In the genomic region with DNA sequence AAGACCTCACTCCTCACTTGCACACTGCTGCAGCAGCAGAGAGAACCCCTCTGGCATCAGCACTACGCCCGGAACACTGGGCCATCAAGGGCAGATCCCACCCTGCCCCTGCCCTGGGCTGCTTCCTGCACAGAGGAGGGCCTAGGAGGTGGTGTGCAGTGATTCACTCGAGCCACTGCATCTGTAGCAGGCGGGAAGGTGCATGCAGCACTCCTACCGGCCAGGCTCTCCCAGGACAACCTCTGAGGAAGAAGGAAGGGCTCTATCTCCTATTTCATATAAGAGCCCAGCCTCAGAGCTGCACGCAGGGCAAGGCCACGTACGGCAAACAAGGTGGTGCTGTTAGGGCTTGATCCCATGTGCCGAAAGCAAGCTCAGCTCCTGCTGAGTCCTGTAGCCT, we compare ENCODE assay signal across 20 cellular contexts. TPM values are rescaled to one million over a fixed set of nuclear protein-coding genes. Genes with fewer than 3 reads are reported as not detected.
DNase-seq lines count a peak whose midpoint lies in the region; ATAC-seq, FAIRE-seq and TF ChIP-seq lines count a peak whose summit lies in the region.
"Had no signal": no experiment of that assay in that cellular context is flagged by ENCODE, and none has a peak within 500 bp of the region (broad histone marks: within the 10 kb centered on the region; RNA-seq: fewer than 3 reads in every experiment).

No MANE protein-coding gene starts in this region.

- dilution Hi-C loops in keratinocyte (cut with MboI; ENCODE audit: extremely low pct_ligation_motif_present, low sequenced_read_pairs), result no loop called here

- H3K4me1 Mint-ChIP-seq in MCF 10A (ENCODE audit: insufficient read depth, unreplicated experiment), result no peaks in the 10 kb centered on the region
- H3K4me1 Mint-ChIP-seq in T-helper 17 cell, result peaks cover 2% of the 10 kb centered on the region

- no peaks in the 10 kb centered on the region for H3K9me1 ChIP-seq in keratinocyte (ENCODE audit: control insufficient read depth, extremely low read depth, insufficient read depth, low read length)

- peaks cover 0 to 13% of the 10 kb centered on the region in 2 donors for H3K4me1 ChIP-seq in breast epithelium
- peaks cover 37% of the 10 kb centered on the region for H3K4me1 ChIP-seq in keratinocyte (ENCODE audit: control insufficient read depth, extremely low read depth, insufficient read depth, low read length)
- peaks cover 21% of the 10 kb centered on the region for H3K4me1 ChIP-seq in testis

- H2AFZ ChIP-seq in keratinocyte (ENCODE audit: control insufficient read depth, low read length), result no peak overlapping the region
- H2AFZ ChIP-seq: PC-9 had no signal

- H3K27me3 Mint-ChIP-seq in MCF 10A (ENCODE audit: insufficient read depth, unreplicated experiment), result no peaks in the 10 kb centered on the region
- H3K27me3 Mint-ChIP-seq in T-helper 17 cell, result no peaks in the 10 kb centered on the region

- H3K36me3 ChIP-seq in breast epithelium (peaks cover 5% of the 10 kb centered on the region), keratinocyte (ENCODE audit: control insufficient read depth in 2 of 2, extremely low read depth in 1 of 2, insufficient read depth in 2 of 2, low read length in 2 of 2) (peaks cover 39 to 48% of the 10 kb centered on the region in 2 experiments), testis (ENCODE audit: low read depth, missing control alignments) (no peaks in the 10 kb centered on the region)

- no peak for FAIRE-seq in keratinocyte (lab: Jason Lieb, UNC)
- FAIRE-seq: H54 had no signal

- no peaks in the 10 kb centered on the region for H3K9me3 Mint-ChIP-seq in MCF 10A (ENCODE audit: unreplicated experiment)

- CTCF ChIA-PET in MCF 10A (lab: Yijun Ruan, JAX), result interaction anchor here (0.5 kb wide), 2 partner anchors 239 to 846 kb away, joined by 3 to 4 read pairs; no protein-coding TSS in a partner anchor

- no peak for TF ChIP-seq POLR2A in breast epithelium (IDR thresholded peaks at IDR 0.05)
- TF ChIP-seq POLR2A in testis (IDR thresholded peaks at IDR 0.05), result no peak

- no TSS peak for BruUV-seq in MCF 10A (replicated peaks; lab: Mats Ljungman, UMichigan)

- H3K27ac ChIP-seq in breast epithelium (peak overlapping the region; percentile 56 to 75), keratinocyte (ENCODE audit: control insufficient read depth, insufficient read depth, low read length) (peak overlapping the region; percentile 84), testis (peak overlapping the region in 1 of 2 donors; percentile 36)
- H3K27ac ChIP-seq: 22Rv1, KMS-11, PC-9 had no signal

- H3K4me2 ChIP-seq in keratinocyte (ENCODE audit: control insufficient read depth, extremely low read depth, insufficient read depth, low read depth, low read length), result peak overlapping the region; percentile 25
- H3K4me2 ChIP-seq: KMS-11, PC-9 had no signal

- no peak for DNase-seq in breast epithelium (ENCODE audit: low spot score in 2 of 2)
- no peak for DNase-seq in MCF 10A (ENCODE audit: unreplicated experiment)
- no peak for DNase-seq in T-helper 17 cell
- DNase-seq in keratinocyte (ENCODE audit: low read depth, low spot score), result peak; percentile 32
- DNase-seq in testis, result peak; percentile 42
- DNase-seq in kidney tubule cell (ENCODE audit: low spot score), result no peak
- no peak for DNase-seq in NCI-H2171 (lab: John Stamatoyannopoulos, UW)
- no peak for DNase-seq in SHP77 treated with DMSO at 0.1 percent for 48 hours (lab: John Stamatoyannopoulos, UW)
- DNase-seq: C1 segment of cervical spinal cord, DMS79, GF-D8, MG63, NCI-H1105 treated with DMSO at 0.1 percent for 48 hours, NCI-H187, NCI-H446, SHP77 had no signal

- H3K9ac ChIP-seq in keratinocyte (ENCODE audit: control insufficient read depth, extremely low read depth, insufficient read depth, low read length), result peak overlapping the region; percentile 38
- H3K9ac ChIP-seq: KMS-11 had no signal

- peak; percentile 19 for ATAC-seq in T-helper 17 cell

- H3K4me3 Mint-ChIP-seq in MCF 10A (ENCODE audit: unreplicated experiment) (no peak overlapping the region), T-helper 17 cell (no peak overlapping the region)

- H3K9me3 ChIP-seq in breast epithelium (no peaks in the 10 kb centered on the region), T-helper 17 cell (ENCODE audit: control insufficient read depth, low read length, poor library complexity, severe bottlenecking) (no peaks in the 10 kb centered on the region), keratinocyte (ENCODE audit: control insufficient read depth, low read depth, low read length) (no peaks in the 10 kb centered on the region), testis (no peaks in the 10 kb centered on the region)
- H3K9me3 ChIP-seq: MG63 had no signal

- H3K4me3 ChIP-seq in breast epithelium, result no peak overlapping the region
- H3K4me3 ChIP-seq in keratinocyte (ENCODE audit: control insufficient read depth in 2 of 3, extremely low read depth in 1 of 3, insufficient read depth in 2 of 3, low read depth in 1 of 3, low read length in 3 of 3), result no peak overlapping the region
- H3K4me3 ChIP-seq in testis, result no peak overlapping the region
- H3K4me3 ChIP-seq: MG63, PC-9 had no signal

- TF ChIP-seq CTCF in breast epithelium (IDR thresholded peaks at IDR 0.05) (peak in 2 of 3 donors; percentile 26 to 27), MCF 10A (IDR thresholded peaks at IDR 0.05; ENCODE audit: unreplicated experiment) (no peak), keratinocyte (optimal IDR thresholded peaks at IDR 0.05 in 1 of 3, IDR thresholded peaks at IDR 0.05 in 1 of 3, conservative IDR thresholded peaks at IDR 0.05 in 1 of 3; ENCODE audit: extremely low read depth in 1 of 3, insufficient read depth in 2 of 3, low read length in 3 of 3) (peak; percentile 51 to 64 (median 52)), testis (IDR thresholded peaks at IDR 0.05) (no peak)

- no peak overlapping the region for H3K27ac Mint-ChIP-seq in MCF 10A (ENCODE audit: low read depth, unreplicated experiment)
- peak overlapping the region; percentile 85 for H3K27ac Mint-ChIP-seq in T-helper 17 cell

- WGBS in testis, 2 donors, result 61 to 64% methylated on average over 7 to 8 of the region's 9 CpGs

- H3K36me3 Mint-ChIP-seq in MCF 10A (ENCODE audit: insufficient read depth, unreplicated experiment) (peaks cover 96% of the 10 kb centered on the region), T-helper 17 cell (ENCODE audit: low read depth) (peaks cover 6% of the 10 kb centered on the region)

- POLR2A ChIA-PET in MCF 10A (lab: Yijun Ruan, JAX), result interaction anchor here (1.1 kb wide), 1 partner anchor 14 kb away, joined by 6 read pairs; the partner anchor contains the start of gene RANGAP1

- H3K27me3 ChIP-seq in breast epithelium, result no peaks in the 10 kb centered on the region
- no peaks in the 10 kb centered on the region for H3K27me3 ChIP-seq in keratinocyte (ENCODE audit: control insufficient read depth, extremely low read depth, insufficient read depth, low read length)
- no peaks in the 10 kb centered on the region for H3K27me3 ChIP-seq in testis
- H3K27me3 ChIP-seq: MG63 had no signal

- peaks cover 2% of the 10 kb centered on the region for H4K20me1 ChIP-seq in keratinocyte (ENCODE audit: control insufficient read depth, extremely low read depth, insufficient read depth, low read length)

- intact Hi-C loops in breast epithelium (cut with DNase I; ENCODE audit: low total_unique reads) (no loop called here), MCF 10A (cut with micrococcal nuclease) (no loop called here), testis (cut with DNase I; ENCODE audit: low total_unique reads) (no loop called here)

- peaks cover 48% of the 10 kb centered on the region for H3K79me2 ChIP-seq in keratinocyte (ENCODE audit: control insufficient read depth, insufficient read depth, low read length)

RNA-seq across cellular contexts. Expression of gene RANGAP1, which starts 14.2 kb away (rescaled TPM):
- total RNA-seq in breast epithelium (10 to 100 TPM; 29.8 to 54.1 (median 51.2) TPM), MCF 10A (2022) (84.7 and 117 TPM in 2 replicates), T-helper 17 cell (100 to 1,000 TPM; 114 to 142 TPM), testis (100 to 1,000 TPM; 212 to 319 TPM)
- polyA plus RNA-seq in keratinocyte (85.9 to 119 TPM (median 108 TPM) in 3 replicates), testis (ENCODE audit: insufficient read depth, low read depth, low replicate concordance) (277 TPM)
- polyA plus RNA-seq in keratinocyte (2011; ENCODE audit: low read depth), result 142 TPM
- polyA plus RNA-seq in keratinocyte (2011; cell fraction: cytosol; rRNA removed), result 83.4 and 129 TPM in 2 replicates
- 185 and 218 TPM in 2 replicates for polyA plus RNA-seq in keratinocyte (2011; cell fraction: nucleus; rRNA removed)
- 103 and 136 TPM in 2 replicates for polyA plus RNA-seq in keratinocyte (2012; ENCODE audit: low replicate concordance)
- 120 to 206 TPM (median 128 TPM) in 3 replicates for polyA minus RNA-seq in keratinocyte
- polyA minus RNA-seq in keratinocyte (2011; cell fraction: cytosol; rRNA and poly(A)+ RNA removed), result 165 TPM
- polyA minus RNA-seq in keratinocyte (2011; cell fraction: nucleus; rRNA and poly(A)+ RNA removed), result 87.8 and 92.2 TPM in 2 replicates

RNA-seq across cellular contexts. Expression of gene ZC3H7B, which starts 29.5 kb away (rescaled TPM):
- total RNA-seq in breast epithelium (10 to 100 TPM; 24.0 to 33.1 (median 32.2) TPM), MCF 10A (2022) (42.9 and 53.4 TPM in 2 replicates), T-helper 17 cell (10 to 100 TPM; 33.5 to 35.9 TPM), testis (10 to 100 TPM; 56.4 to 63.0 TPM)
- polyA plus RNA-seq in keratinocyte (24.2 to 31.9 TPM (median 25.5 TPM) in 3 replicates), testis (ENCODE audit: insufficient read depth, low read depth, low replicate concordance) (38.9 TPM)
- 5.5 TPM for polyA plus RNA-seq in keratinocyte (2011; ENCODE audit: low read depth)
- 20.5 and 38.5 TPM in 2 replicates for polyA plus RNA-seq in keratinocyte (2011; cell fraction: cytosol; rRNA removed)
- polyA plus RNA-seq in keratinocyte (2011; cell fraction: nucleus; rRNA removed), result 42.2 and 55.8 TPM in 2 replicates
- 10.8 and 54.5 TPM in 2 replicates for polyA plus RNA-seq in keratinocyte (2012; ENCODE audit: low replicate concordance)
- polyA minus RNA-seq in keratinocyte, result 28.1 to 79.3 TPM (median 30.3 TPM) in 3 replicates
- 43.7 TPM for polyA minus RNA-seq in keratinocyte (2011; cell fraction: cytosol; rRNA and poly(A)+ RNA removed)
- 25.4 and 27.8 TPM in 2 replicates for polyA minus RNA-seq in keratinocyte (2011; cell fraction: nucleus; rRNA and poly(A)+ RNA removed)

RNA-seq across cellular contexts. Expression of gene CHADL, which starts 31.1 kb away (rescaled TPM):
- total RNA-seq in breast epithelium (1 to 10 TPM; 1.3 to 3.7 (median 1.4) TPM), MCF 10A (2022) (0.51 and 0.52 TPM in 2 replicates), T-helper 17 cell (1 to 10 TPM; 1.6 to 3.5 TPM), testis (10 to 100 TPM in 1 of 2 donors, 1 to 10 TPM in 1; 6.5 to 12.8 TPM)
- polyA plus RNA-seq in keratinocyte (0.16 to 0.26 TPM (median 0.26 TPM) in 3 replicates), testis (ENCODE audit: insufficient read depth, low read depth, low replicate concordance) (9.1 TPM)
- polyA plus RNA-seq in keratinocyte (2011; ENCODE audit: low read depth), result 0.27 TPM
- polyA plus RNA-seq in keratinocyte (2011; cell fraction: cytosol; rRNA removed), result 0.07 and 0.27 TPM in 2 replicates
- 0.31 and 0.32 TPM in 2 replicates for polyA plus RNA-seq in keratinocyte (2011; cell fraction: nucleus; rRNA removed)
- 0.11 and 0.18 TPM in 2 replicates for polyA plus RNA-seq in keratinocyte (2012; ENCODE audit: low replicate concordance)
- 0.10 to 0.66 TPM (median 0.13 TPM) in 3 replicates for polyA minus RNA-seq in keratinocyte
- polyA minus RNA-seq in keratinocyte (2011; cell fraction: cytosol; rRNA and poly(A)+ RNA removed), result not detected
- polyA minus RNA-seq in keratinocyte (2011; cell fraction: nucleus; rRNA and poly(A)+ RNA removed), result 0.42 and 0.85 TPM in 2 replicates

Comparison
In these comparisons a context has a peak if more than half of its experiments do, and no peak if none do; other contexts are left out.
1. CTCF ChIP-seq: peak in breast epithelium (2 of 3) and keratinocyte (3 of 3); none in MCF 10A (single experiment) and testis (0 of 3).
2. DNase-seq: peak in keratinocyte (single experiment) and testis (single experiment); none in breast epithelium (0 of 2), MCF 10A (single experiment), T-helper 17 cell (0 of 3), kidney tubule cell (single experiment), NCI-H2171 (single experiment) and SHP77 treated with DMSO at 0.1 percent for 48 hours (single experiment).